3 cellular contexts compared by ENCODE assay signal in the genomic region with DNA sequence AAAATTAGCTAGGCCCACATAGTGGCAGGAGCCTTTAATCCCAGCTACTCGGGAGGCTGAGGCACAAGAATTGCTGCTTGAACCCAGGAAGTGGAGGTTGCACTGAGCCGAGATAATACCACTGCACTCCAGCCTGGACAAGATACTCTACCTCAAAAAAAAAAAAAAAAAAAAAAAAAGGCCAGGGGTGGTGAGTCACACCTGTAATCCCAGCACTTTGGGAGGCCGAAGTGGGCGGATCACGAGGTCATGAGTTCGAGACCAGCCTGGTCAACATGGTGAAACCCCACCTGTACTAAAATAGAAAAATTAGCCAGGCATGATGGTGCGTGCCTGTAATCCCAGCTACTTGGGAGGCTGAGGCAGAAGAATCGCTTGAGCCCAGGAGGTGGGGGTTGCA. TPM values are rescaled to one million over a fixed set of nuclear protein-coding genes. Genes with fewer than 3 reads are reported as not detected.
"Had no signal": no experiment of that assay in that cellular context is flagged by ENCODE, and none has a peak within 500 bp of the region (broad histone marks: within the 10 kb centered on the region; RNA-seq: fewer than 3 reads in every experiment).

No MANE protein-coding gene starts in this region.

RNA-seq across cellular contexts. Expression of gene PIERCE2, which starts 8.2 kb away (rescaled TPM):
- total RNA-seq: naive thymus-derived CD8-positive, alpha-beta T cell; natural killer cell treated with Interleukin-12 subunit alpha and Interleukin-12 subunit beta and Interleukin-15 and Interleukin-18, amount 100 ng/mL, for 72 hours had no signal
- polyA plus RNA-seq: smooth muscle cell had no signal
